ENCODE assay signal across 8 cellular contexts in genomic region chr7:44883961-44884360, GRCh38. TPM values are rescaled to one million over a fixed set of nuclear protein-coding genes. Genes with fewer than 3 reads are reported as not detected.
A peak's percentile ranks its signal among the peaks of the same experiment; 100 is the strongest.
DNase-seq lines count a peak whose midpoint lies in the region; ATAC-seq, FAIRE-seq and TF ChIP-seq lines count a peak whose summit lies in the region.

No MANE protein-coding gene starts in this region.

- POLR2A ChIA-PET in CD4-positive, alpha-beta T cell (lab: Charles Lee) = interaction anchor here (0.6 to 2.8 kb wide), 17 partner anchors 10 to 424 kb away, joined by 3 to 87 read pairs (median 19); partner anchors contain the start of genes H2AZ2, NUDCD3, OGDH and PPIA

- H3K4me2 ChIP-seq in OCI-LY3 (ENCODE audit: low read length) = 0 out of 2 replicates have a peak overlapping the region, but pooled peaks have one; percentile 73
- peak overlapping the region; percentile 92 for H3K4me2 ChIP-seq in osteoblast (ENCODE audit: insufficient read depth, low read length)

- H3K79me2 ChIP-seq in OCI-LY3 (ENCODE audit: low read length) (peaks cover 52% of the 10 kb centered on the region), osteoblast (ENCODE audit: insufficient read depth, low read length) (peaks cover 72% of the 10 kb centered on the region)

- H3K36me3 ChIP-seq in OCI-LY3 (replicated peaks; ENCODE audit: low read depth, low read length) (peaks cover 51% of the 10 kb centered on the region), osteoblast (ENCODE audit: insufficient read depth, low read length) (peaks cover 23% of the 10 kb centered on the region)

- intact Hi-C loops in CD4-positive, alpha-beta T cell (cut with DNase I, micrococcal nuclease) = loop anchor here (2.0 kb wide), 5 partner anchors 27 to 393 kb away; partner anchors contain the start of genes PPIA (in 2 of the 2), H2AZ2 (in 1 of the 2), NUDCD3 (in 1 of the 2) and TBRG4 (in 1 of the 2)

- CTCF ChIA-PET in CD4-positive, alpha-beta T cell (lab: Charles Lee) = interaction anchor here (1.6 kb wide), 1 partner anchor 27 kb away, joined by 11 read pairs; no protein-coding TSS in a partner anchor

- H3K27ac Mint-ChIP-seq in CD4-positive, alpha-beta T cell = peak overlapping the region; percentile 100

- peaks cover 27% of the 10 kb centered on the region for H3K9me3 ChIP-seq in CD4-positive, alpha-beta T cell (ENCODE audit: control insufficient read depth, low read length)
- peaks cover 10% of the 10 kb centered on the region; the same call in 1 of the 2 replicates for H3K9me3 ChIP-seq in OCI-LY3 (ENCODE audit: insufficient read depth, low read length)
- H3K9me3 ChIP-seq in osteoblast (ENCODE audit: low read depth, low read length) = no peaks in the 10 kb centered on the region

- H3K27ac ChIP-seq in CD4-positive, alpha-beta T cell (ENCODE audit: low read depth, low read length) = no peak overlapping the region
- H3K27ac ChIP-seq in OCI-LY3 (ENCODE audit: low read length) (no peak overlapping the region), osteoblast (ENCODE audit: low read depth, low read length) (peak overlapping the region; percentile 96)

- no peak for FAIRE-seq in GM12892 (lab: Jason Lieb, UNC)

- DNase-seq in CD4-positive, alpha-beta T cell = no peak
- DNase-seq in epithelial cell of esophagus (ENCODE audit: low read depth) (no peak), osteoblast (ENCODE audit: insufficient read length, low spot score, missing footprints) (no peak), GM12892 (ENCODE audit: insufficient read length) (no peak), NCI-H2227 treated with DMSO at 0.1 percent for 48 hours (lab: John Stamatoyannopoulos, UW) (no peak), H4 (ENCODE audit: low spot score) (no peak)

- peak overlapping the region; percentile 86 for H3K4me3 Mint-ChIP-seq in CD4-positive, alpha-beta T cell

- H3K4me1 ChIP-seq in OCI-LY3 (ENCODE audit: low read length) (peaks cover 58% of the 10 kb centered on the region), osteoblast (ENCODE audit: insufficient read depth, low read length) (peaks cover 46% of the 10 kb centered on the region)

- no peaks in the 10 kb centered on the region for H3K27me3 ChIP-seq in CD4-positive, alpha-beta T cell (ENCODE audit: control insufficient read depth, insufficient read depth, low read length)
- no peaks in the 10 kb centered on the region for H3K27me3 ChIP-seq in OCI-LY3 (ENCODE audit: low read depth, low read length)
- H3K27me3 ChIP-seq in osteoblast (ENCODE audit: insufficient read depth, low read length) = no peaks in the 10 kb centered on the region

- peaks cover 7% of the 10 kb centered on the region for H3K9me3 Mint-ChIP-seq in CD4-positive, alpha-beta T cell

- H3K27me3 Mint-ChIP-seq in CD4-positive, alpha-beta T cell = no peaks in the 10 kb centered on the region

- H2AFZ ChIP-seq in OCI-LY3 (ENCODE audit: low read depth, low read length) = no peak overlapping the region
- H2AFZ ChIP-seq in osteoblast (ENCODE audit: low read length) = no peak overlapping the region

- ATAC-seq in CD4-positive, alpha-beta T cell (ENCODE audit: poor library complexity) = no peak
- ATAC-seq in HG03280 (IDR thresholded peaks at IDR 0.05; ENCODE audit: unreplicated experiment) = no peak

- peaks cover 56% of the 10 kb centered on the region for H3K4me1 Mint-ChIP-seq in CD4-positive, alpha-beta T cell (ENCODE audit: low read depth)

- TF ChIP-seq POLR2A in GM12892 (IDR thresholded peaks at IDR 0.05; ENCODE audit: low read depth, low read length) = no peak

- TF ChIP-seq CTCF in CD4-positive, alpha-beta T cell (IDR thresholded peaks at IDR 0.05) = no peak
- TF ChIP-seq CTCF in OCI-LY3 (IDR thresholded peaks at IDR 0.05; ENCODE audit: low read depth, low read length) = no peak
- no peak for TF ChIP-seq CTCF in epithelial cell of esophagus (IDR thresholded peaks at IDR 0.05; ENCODE audit: insufficient read depth, low read depth, low read length, missing control alignments)
- no peak for TF ChIP-seq CTCF in osteoblast (IDR thresholded peaks at IDR 0.05; ENCODE audit: extremely low read depth, low read depth, low read length)

- peaks cover 52% of the 10 kb centered on the region for H3K36me3 Mint-ChIP-seq in CD4-positive, alpha-beta T cell (ENCODE audit: low read depth)

- H3K4me3 ChIP-seq in OCI-LY3 (ENCODE audit: low read length) = peak overlapping the region; percentile 93; the same call in 1 of the 2 replicates
- peak overlapping the region; percentile 71 for H3K4me3 ChIP-seq in epithelial cell of esophagus (ENCODE audit: low read length)
- peak overlapping the region; percentile 94 for H3K4me3 ChIP-seq in osteoblast (ENCODE audit: insufficient read depth, low read length)

- H3K9ac ChIP-seq in OCI-LY3 (ENCODE audit: low read length) = no peak overlapping the region

- peaks cover 3% of the 10 kb centered on the region; the same call in 1 of the 2 replicates for H4K20me1 ChIP-seq in OCI-LY3 (ENCODE audit: insufficient read depth, low read length)
- peaks cover 44% of the 10 kb centered on the region for H4K20me1 ChIP-seq in osteoblast (ENCODE audit: insufficient read depth, low read length)

RNA-seq across cellular contexts. Expression of gene PURB, which starts 1.4 kb away (rescaled TPM):
- 10 to 100 TPM; 17.0 to 17.4 TPM for total RNA-seq in CD4-positive, alpha-beta T cell
- total RNA-seq in osteoblast = 22.7 and 22.8 TPM in 2 replicates
- 10.8 TPM for polyA plus RNA-seq in GM12892 (2012; ENCODE audit: missing spikeins)
- 19.8 and 21.1 TPM in 2 replicates for total RNA-seq in H4 (2014; rRNA removed; shearing (Covaris generic))

RNA-seq across cellular contexts. Expression of gene H2AZ2, which starts 36.1 kb away (rescaled TPM):
- 100 to 1,000 TPM; 145 to 156 TPM for total RNA-seq in CD4-positive, alpha-beta T cell
- total RNA-seq in osteoblast = 93.7 and 98.1 TPM in 2 replicates
- polyA plus RNA-seq in GM12892 (2012; ENCODE audit: missing spikeins) = 149 TPM
- total RNA-seq in H4 (2014; rRNA removed; shearing (Covaris generic)) = 875 and 937 TPM in 2 replicates
